In genomic region chr6:104483225-104483834, GRCh38 we compare ENCODE assay signal across 12 cellular contexts.
A peak's percentile ranks its signal among the peaks of the same experiment; 100 is the strongest.
DNase-seq lines count a peak whose midpoint lies in the region; ATAC-seq and TF ChIP-seq lines count a peak whose summit lies in the region.
"Had no signal": no experiment of that assay in that cellular context is flagged by ENCODE, and none has a peak within 500 bp of the region (broad histone marks: within the 10 kb centered on the region; RNA-seq: fewer than 3 reads in every experiment).

No MANE protein-coding gene starts in this region.

- no peak overlapping the region for H2AFZ ChIP-seq in neuronal stem cell (ENCODE audit: low read length)

- TF ChIP-seq CTCF in BE2C (IDR thresholded peaks at IDR 0.05; ENCODE audit: low read depth, low read length) (peak; percentile 81), HEK293 (tag by site-specific recombination; IDR thresholded peaks at IDR 0.05) (no peak), Panc1 (IDR thresholded peaks at IDR 0.05) (peak; percentile 73; the same call in 1 of the 2 replicates), fibroblast of the aortic adventitia (IDR thresholded peaks at IDR 0.05; ENCODE audit: insufficient read depth, low read length) (peak; percentile 10), lower leg skin (IDR thresholded peaks at IDR 0.05) (no peak), endothelial cell (IDR thresholded peaks at IDR 0.05; ENCODE audit: unreplicated experiment) (no peak)

- POLR2A ChIA-PET in HEK293 (lab: Yijun Ruan, JAX): no interaction called here
- POLR2A ChIA-PET in Panc1 (lab: Charles Lee): no interaction called here

- H3K27me3 ChIP-seq in BE2C: no peaks in the 10 kb centered on the region
- H3K27me3 ChIP-seq in Panc1 (ENCODE audit: control insufficient read depth, insufficient read depth, low read length): no peaks in the 10 kb centered on the region; the same call in 1 of the 2 replicates
- no peaks in the 10 kb centered on the region for H3K27me3 ChIP-seq in neuronal stem cell (ENCODE audit: control insufficient read depth in 3 of 3, insufficient read depth in 3 of 3, low read depth in 1 of 3, low read length in 3 of 3)
- H3K27me3 ChIP-seq: neutrophil had no signal

- H4K8ac ChIP-seq in neuronal stem cell (ENCODE audit: low read depth, low read length): no peak overlapping the region

- no peak overlapping the region for H3K18ac ChIP-seq in neuronal stem cell (ENCODE audit: low read length)

- no CpG with 5 or more reads among the region's 2 CpGs for WGBS in neuronal stem cell (ENCODE audit: extremely low coverage in 2 of 2, insufficient read length in 2 of 2, insufficient replicate concordance in 1 of 2), 2 donors
- WGBS in lower leg skin, 2 donors: 10 to 12% methylated on average over 2 of the region's 2 CpGs

- H2BK12ac ChIP-seq in neuronal stem cell (ENCODE audit: low read length): no peak overlapping the region

- H3K9me3 ChIP-seq in BE2C (no peaks in the 10 kb centered on the region), HEK293 (ENCODE audit: control insufficient read depth, insufficient read depth, low read depth, low read length) (no peaks in the 10 kb centered on the region), Panc1 (ENCODE audit: control insufficient read depth, insufficient read depth, low read depth, low read length) (no peaks in the 10 kb centered on the region), neuronal stem cell (replicated peaks in 1 of 2; ENCODE audit: control insufficient read depth in 2 of 2, insufficient read depth in 1 of 2, low read depth in 1 of 2, low read length in 2 of 2) (no peaks in the 10 kb centered on the region)
- H3K9me3 ChIP-seq: neutrophil had no signal

- H3K4ac ChIP-seq in neuronal stem cell (ENCODE audit: low read length): no peak overlapping the region

- CTCF ChIA-PET in HEK293 (lab: Yijun Ruan, JAX) (interaction anchor here (0.6 to 1.4 kb wide), 4 partner anchors 19 to 250 kb away, joined by 3 read pairs; no protein-coding TSS in a partner anchor), Panc1 (lab: Charles Lee) (no interaction called here)

- no peak overlapping the region for H3K4me3 Mint-ChIP-seq in endothelial cell (ENCODE audit: unreplicated experiment)

- H3K79me1 ChIP-seq in neuronal stem cell (ENCODE audit: low read depth, low read length): peaks cover 2% of the 10 kb centered on the region

- no peaks in the 10 kb centered on the region for H3K4me1 Mint-ChIP-seq in endothelial cell (ENCODE audit: unreplicated experiment)

- no peaks in the 10 kb centered on the region for H3K36me3 ChIP-seq in BE2C
- H3K36me3 ChIP-seq in HEK293 (ENCODE audit: control insufficient read depth in 2 of 2, insufficient read depth in 1 of 2, low read length in 2 of 2): no peaks in the 10 kb centered on the region
- H3K36me3 ChIP-seq in Panc1 (ENCODE audit: control insufficient read depth, insufficient read depth, low read length): no peaks in the 10 kb centered on the region
- H3K36me3 ChIP-seq in neuronal stem cell (replicated peaks in 1 of 2; ENCODE audit: control insufficient read depth in 2 of 2, insufficient read depth in 2 of 2, low read length in 2 of 2): no peaks in the 10 kb centered on the region
- H3K36me3 ChIP-seq: neutrophil had no signal

- H3K36me3 Mint-ChIP-seq in endothelial cell (ENCODE audit: low read depth, unreplicated experiment): no peaks in the 10 kb centered on the region

- no peaks in the 10 kb centered on the region for H3K9me3 Mint-ChIP-seq in endothelial cell (ENCODE audit: unreplicated experiment)

- no peaks in the 10 kb centered on the region for H3K27me3 Mint-ChIP-seq in endothelial cell (ENCODE audit: unreplicated experiment)

- no peak overlapping the region for H2BK5ac ChIP-seq in neuronal stem cell (ENCODE audit: low read length)

- no peak overlapping the region for H3K4me3 ChIP-seq in BE2C (ENCODE audit: low read depth, low read length)
- no peak overlapping the region for H3K4me3 ChIP-seq in HEK293 (ENCODE audit: low read depth, low read length)
- H3K4me3 ChIP-seq in Panc1 (ENCODE audit: low read depth in 2 of 2, low read length in 2 of 2): no peak overlapping the region
- no peak overlapping the region for H3K4me3 ChIP-seq in fibroblast of the aortic adventitia (ENCODE audit: low read depth, low read length)
- H3K4me3 ChIP-seq in neuronal stem cell (ENCODE audit: low read length in 2 of 2): no peak overlapping the region
- H3K4me3 ChIP-seq in lower leg skin (ENCODE audit: low read depth, poor library complexity, severe bottlenecking): no peak overlapping the region

- no peak for ATAC-seq in Panc1
- no peak for ATAC-seq in GM18511 (IDR thresholded peaks at IDR 0.05; ENCODE audit: unreplicated experiment)

- H3K14ac ChIP-seq in neuronal stem cell (ENCODE audit: low read length): no peak overlapping the region

- H3K27ac ChIP-seq in HEK293 (ENCODE audit: extremely low read depth, low read depth, low read length) (no peak overlapping the region), Panc1 (ENCODE audit: low read length) (no peak overlapping the region), neuronal stem cell (replicated peaks; ENCODE audit: low read length) (no peak overlapping the region)
- H3K27ac ChIP-seq: neutrophil had no signal

- DNase-seq in BE2C: no peak
- DNase-seq in Panc1 (ENCODE audit: low read depth, low spot score): peak; percentile 2
- peak; percentile 3 for DNase-seq in fibroblast of the aortic adventitia (ENCODE audit: low read depth)
- no peak for DNase-seq in neuronal stem cell (ENCODE audit: low spot score)
- no peak for DNase-seq in lower leg skin (ENCODE audit: low spot score in 2 of 2)
- no peak for DNase-seq in endothelial cell (ENCODE audit: low spot score)
- DNase-seq: DMS79 treated with DMSO at 0.1 percent for 48 hours, foreskin melanocyte, T1000 had no signal

- TF ChIP-seq POLR2A in lower leg skin (IDR thresholded peaks at IDR 0.05): no peak

- no peak overlapping the region for H2BK120ac ChIP-seq in neuronal stem cell (ENCODE audit: low read depth, low read length)

- in situ Hi-C loops in Panc1 (cut with HindIII; ENCODE audit: low pct_unique_long_range_greater_than_20kb, low sequenced_read_pairs): no loop called here

- H4K91ac ChIP-seq in neuronal stem cell (ENCODE audit: low read depth, low read length, poor library complexity): no peak overlapping the region

- H3K4me2 ChIP-seq in neuronal stem cell (ENCODE audit: insufficient read depth, low read length, poor library complexity, severe bottlenecking): no peak overlapping the region

- no peak overlapping the region for H2BK15ac ChIP-seq in neuronal stem cell (ENCODE audit: low read length)

- no peak overlapping the region for H3K23ac ChIP-seq in neuronal stem cell (ENCODE audit: low read depth, low read length, poor library complexity)

- H2AK5ac ChIP-seq in neuronal stem cell (ENCODE audit: low read depth, low read length): no peak overlapping the region

- no peak overlapping the region for H3K9ac ChIP-seq in neuronal stem cell (ENCODE audit: low read depth, low read length, poor library complexity)

- no peak overlapping the region for H3K27ac Mint-ChIP-seq in endothelial cell (ENCODE audit: unreplicated experiment)

- BruUV-seq in Panc1 (replicated peaks; lab: Mats Ljungman, UMichigan): no TSS peak

- H3K4me1 ChIP-seq in BE2C (peaks cover 6% of the 10 kb centered on the region; the same call in 1 of the 2 replicates), HEK293 (ENCODE audit: control insufficient read depth, insufficient read depth, low read length) (no peaks in the 10 kb centered on the region), Panc1 (ENCODE audit: control insufficient read depth, insufficient read depth, low read length) (no peaks in the 10 kb centered on the region), neuronal stem cell (ENCODE audit: control insufficient read depth in 2 of 2, insufficient read depth in 1 of 2, low read depth in 1 of 2, low read length in 2 of 2) (no peaks in the 10 kb centered on the region)

- intact Hi-C loops in Panc1 (cut with micrococcal nuclease; ENCODE audit: unreplicated experiment) (no loop called here), lower leg skin (cut with DNase I; ENCODE audit: low total_unique reads) (no loop called here)

TF ChIP-seq in HEK293, 187 proteins besides CTCF, POLR2A, EP300 and RAD21:
- TF ChIP-seq ZNF670 (tag by site-specific recombination; IDR thresholded peaks at IDR 0.05; ENCODE audit: low read depth) (no peak), ZNF654 (tag by site-specific recombination; IDR thresholded peaks at IDR 0.05; ENCODE audit: low read depth) (peak; percentile 34; the same call in 1 of the 2 replicates), WT1 (tag by site-specific recombination; IDR thresholded peaks at IDR 0.05) (no peak)

Comparison
In these comparisons a context has a peak if more than half of its experiments do, and no peak if none do; other contexts are left out.
1. DNase-seq: peak in Panc1 (single experiment) and fibroblast of the aortic adventitia (single experiment); none in BE2C (single experiment), neuronal stem cell (single experiment), lower leg skin (0 of 2) and endothelial cell (single experiment).
2. CTCF ChIP-seq: peak in BE2C (single experiment), Panc1 (single experiment) and fibroblast of the aortic adventitia (single experiment); none in HEK293 (single experiment), lower leg skin (0 of 3) and endothelial cell (single experiment).